In the genomic region with DNA sequence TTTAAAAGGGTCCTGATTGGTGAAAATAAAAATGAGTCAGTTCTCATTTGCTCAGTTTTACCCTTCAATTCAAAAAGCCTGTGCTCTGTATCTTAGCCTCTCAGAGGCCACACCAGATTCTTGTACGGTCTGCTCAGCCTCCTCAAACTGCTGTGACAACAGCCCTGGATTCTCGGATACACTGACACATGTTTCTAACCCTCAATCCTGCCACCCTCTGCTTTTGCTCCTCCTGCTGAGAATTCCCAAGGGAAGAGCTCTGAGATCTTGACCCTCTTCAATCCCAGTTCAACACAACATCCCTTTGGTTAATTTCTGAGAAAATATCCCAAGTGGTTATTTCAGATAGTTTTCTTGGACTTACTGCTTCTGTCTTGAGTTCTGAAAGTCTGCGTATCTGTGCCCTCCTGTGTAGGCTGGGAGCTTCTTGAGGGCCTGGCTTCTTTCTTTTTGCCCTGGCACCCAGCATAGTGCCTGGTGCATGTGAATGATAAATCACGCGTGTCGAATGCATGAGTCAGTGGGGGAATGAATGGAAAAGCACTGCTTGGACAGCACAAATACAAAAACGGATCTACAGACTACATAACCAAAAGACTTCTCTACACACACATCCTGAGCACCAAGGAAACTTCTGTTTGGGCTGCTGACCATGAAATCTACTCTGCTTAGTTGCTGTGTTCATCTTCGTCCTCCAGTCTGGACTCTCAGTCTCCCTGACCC, we compare ENCODE assay signal across 13 cellular contexts. TPM values are rescaled to one million over a fixed set of nuclear protein-coding genes. Genes with fewer than 3 reads are reported as not detected.
A peak's percentile ranks its signal among the peaks of the same experiment; 100 is the strongest.
DNase-seq lines count a peak whose midpoint lies in the region; ATAC-seq and TF ChIP-seq lines count a peak whose summit lies in the region.
"Had no signal": no experiment of that assay in that cellular context is flagged by ENCODE, and none has a peak within 500 bp of the region (broad histone marks: within the 10 kb centered on the region; RNA-seq: fewer than 3 reads in every experiment).

No MANE protein-coding gene starts in this region.

- H3K27me3 ChIP-seq in spleen (replicated peaks in 1 of 7): no peaks in the 10 kb centered on the region

- no peaks in the 10 kb centered on the region for H3K9me3 ChIP-seq in spleen

- no peak for TF ChIP-seq POLR2A in spleen (IDR thresholded peaks at IDR 0.05)

- H3K9me3 Mint-ChIP-seq in naive thymus-derived CD8-positive, alpha-beta T cell: no peaks in the 10 kb centered on the region
- H3K9me3 Mint-ChIP-seq in activated T-cell treated with anti-CD3 and anti-CD28 coated beads, Interleukin-2, amount 50 U/mL, for 4 hours: no peaks in the 10 kb centered on the region

- H3K4me1 ChIP-seq in spleen: peaks cover 0 to 14% (median 0%) of the 10 kb centered on the region in 6 donors

- 80 to 85% (median 83%) methylated on average over 8 of the region's 8 CpGs for WGBS in spleen, 5 donors

- intact Hi-C loops in spleen (cut with DNase I; ENCODE audit: low total_unique reads): no loop called here

- POLR2A ChIA-PET in naive thymus-derived CD8-positive, alpha-beta T cell (lab: Charles Lee): interaction anchor here (0.6 kb wide), 1 partner anchor 408 kb away, joined by 5 read pairs; no protein-coding TSS in a partner anchor

- peak overlapping the region in 1 of 10 donors; percentile 46 for H3K27ac Mint-ChIP-seq in naive thymus-derived CD8-positive, alpha-beta T cell
- H3K27ac Mint-ChIP-seq: activated naive CD8-positive, alpha-beta T cell treated with anti-CD3 and anti-CD28 coated beads for 36 hours had no signal

- TF ChIP-seq CTCF in spleen (IDR thresholded peaks at IDR 0.05 in 8 of 11, conservative IDR thresholded peaks at IDR 0.05 in 3 of 11): no peak

- no peaks in the 10 kb centered on the region for H3K36me3 Mint-ChIP-seq in naive thymus-derived CD8-positive, alpha-beta T cell
- H3K36me3 Mint-ChIP-seq in activated T-cell treated with anti-CD3 and anti-CD28 coated beads, Interleukin-2, amount 50 U/mL, for 4 hours (ENCODE audit: insufficient read depth): no peaks in the 10 kb centered on the region
- H3K36me3 Mint-ChIP-seq: activated naive CD8-positive, alpha-beta T cell treated with anti-CD3 and anti-CD28 coated beads for 36 hours had no signal

- peak; percentile 35 for DNase-seq in HT1080 (ENCODE audit: low read depth)
- DNase-seq in astrocyte of the hippocampus (ENCODE audit: low read depth, low spot score): peak; percentile 80
- DNase-seq in iris pigment epithelial cell (ENCODE audit: low read depth): peak; percentile 33
- no peak for DNase-seq in spleen
- no peak for DNase-seq in naive thymus-derived CD8-positive, alpha-beta T cell
- no peak for DNase-seq in anterior cingulate cortex (lab: John Stamatoyannopoulos, UW)
- no peak for DNase-seq in activated T-cell treated with anti-CD3 and anti-CD28 coated beads, Interleukin-2, amount 50 U/mL, for 4 hours
- no peak for DNase-seq in activated effector memory CD4-positive, alpha-beta T cell treated with Interleukin-2 at 50 U/mL for 16 hours
- DNase-seq: activated CD4-positive, alpha-beta T cell treated with anti-CD3 and anti-CD28 coated beads, Interleukin-2, amount 50 U/mL, for 4 hours; activated naive CD8-positive, alpha-beta T cell treated with anti-CD3 and anti-CD28 coated beads for 36 hours; mammary epithelial cell; NCI-H2029 had no signal

- ATAC-seq in naive thymus-derived CD8-positive, alpha-beta T cell: no peak
- no peak for ATAC-seq in activated T-cell treated with anti-CD3 and anti-CD28 coated beads, Interleukin-2, amount 50 U/mL, for 4 hours
- ATAC-seq: GM12878 had no signal

- H3K27ac ChIP-seq in spleen: peak overlapping the region in 7 of 8 donors; percentile 52 to 70 (median 62)

- peaks cover 0 to 9% (median 2%) of the 10 kb centered on the region in 5 donors for H3K27me3 Mint-ChIP-seq in naive thymus-derived CD8-positive, alpha-beta T cell
- peaks cover 11% of the 10 kb centered on the region for H3K27me3 Mint-ChIP-seq in activated T-cell treated with anti-CD3 and anti-CD28 coated beads, Interleukin-2, amount 50 U/mL, for 4 hours (ENCODE audit: low read depth)
- H3K27me3 Mint-ChIP-seq: activated naive CD8-positive, alpha-beta T cell treated with anti-CD3 and anti-CD28 coated beads for 36 hours had no signal

- no peak overlapping the region for H3K4me3 ChIP-seq in spleen
- H3K4me3 ChIP-seq: GM12878 had no signal

- peaks cover 0 to 2% (median 1%) of the 10 kb centered on the region in 4 donors for H3K4me1 Mint-ChIP-seq in naive thymus-derived CD8-positive, alpha-beta T cell
- no peaks in the 10 kb centered on the region for H3K4me1 Mint-ChIP-seq in activated T-cell treated with anti-CD3 and anti-CD28 coated beads, Interleukin-2, amount 50 U/mL, for 4 hours (ENCODE audit: low read depth)
- H3K4me1 Mint-ChIP-seq: activated naive CD8-positive, alpha-beta T cell treated with anti-CD3 and anti-CD28 coated beads for 36 hours had no signal

- no peaks in the 10 kb centered on the region for H3K36me3 ChIP-seq in spleen

- no peak overlapping the region for H3K4me3 Mint-ChIP-seq in naive thymus-derived CD8-positive, alpha-beta T cell
- H3K4me3 Mint-ChIP-seq in activated T-cell treated with anti-CD3 and anti-CD28 coated beads, Interleukin-2, amount 50 U/mL, for 4 hours: no peak overlapping the region
- H3K4me3 Mint-ChIP-seq: activated naive CD8-positive, alpha-beta T cell treated with anti-CD3 and anti-CD28 coated beads for 36 hours had no signal

RNA-seq across cellular contexts. Expression of a gene that starts 24.5 kb away (rescaled TPM):
- total RNA-seq in HT1080 (2014; rRNA removed; shearing (Covaris generic)): 47.8 and 69.6 TPM in 2 replicates
- 68.2 and 68.8 TPM in 2 replicates for polyA plus RNA-seq in HT1080 (2015; cell fraction: cytosol; rRNA removed)
- 90.5 and 110 TPM in 2 replicates for polyA plus RNA-seq in HT1080 (2015; cell fraction: nucleus; rRNA removed)
- total RNA-seq in spleen: 100 to 1,000 TPM in 1 of 7 donors, 10 to 100 TPM in 6; 57.2 to 109 (median 63.5) TPM
- polyA plus RNA-seq in spleen: 10 to 100 TPM; 39.1 to 55.5 (median 48.8) TPM
- total RNA-seq in naive thymus-derived CD8-positive, alpha-beta T cell: 100 to 1,000 TPM; 165 to 183 TPM
- polyA plus RNA-seq in naive thymus-derived CD8-positive, alpha-beta T cell: 10 to 100 TPM; 25.8 to 51.0 (median 30.4) TPM
- total RNA-seq in activated T-cell treated with anti-CD3 and anti-CD28 coated beads, Interleukin-2, amount 50 U/mL, for 4 hours: 10 to 100 TPM; 69.3 to 86.1 (median 75.2) TPM

Comparison
In these comparisons a context has a peak if more than half of its experiments do, and no peak if none do; other contexts are left out.
1. DNase-seq: peak in HT1080 (single experiment), astrocyte of the hippocampus (single experiment) and iris pigment epithelial cell (single experiment); none in spleen (single experiment), naive thymus-derived CD8-positive, alpha-beta T cell (0 of 10), anterior cingulate cortex (0 of 58), activated T-cell treated with anti-CD3 and anti-CD28 coated beads, Interleukin-2, amount 50 U/mL, for 4 hours (single experiment) and activated effector memory CD4-positive, alpha-beta T cell treated with Interleukin-2 at 50 U/mL for 16 hours (single experiment).